ENCODE assay signal across 10 cellular contexts in the genomic region with DNA sequence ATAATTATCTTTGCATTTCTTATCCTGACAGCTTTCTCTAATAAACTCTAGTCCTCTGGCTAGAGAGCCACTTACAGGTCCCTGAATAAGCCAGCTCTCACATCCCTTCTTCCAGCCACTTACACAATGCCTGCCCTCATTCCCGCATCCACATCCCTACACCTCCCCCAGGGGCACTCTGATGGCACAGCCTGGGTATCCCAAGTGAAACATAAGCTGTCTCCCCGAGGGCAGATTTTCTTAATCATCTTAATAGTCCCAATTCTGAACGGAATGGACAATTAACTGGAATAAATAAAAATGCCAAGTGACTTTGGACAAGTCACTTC. TPM values are rescaled to one million over a fixed set of nuclear protein-coding genes. Genes with fewer than 3 reads are reported as not detected.
A peak's percentile ranks its signal among the peaks of the same experiment; 100 is the strongest.
DNase-seq lines count a peak whose midpoint lies in the region; ATAC-seq and TF ChIP-seq lines count a peak whose summit lies in the region.
"Had no signal": no experiment of that assay in that cellular context is flagged by ENCODE, and none has a peak within 500 bp of the region (broad histone marks: within the 10 kb centered on the region; RNA-seq: fewer than 3 reads in every experiment).

No MANE protein-coding gene starts in this region.

- CTCF ChIA-PET in CD4-positive, alpha-beta memory T cell (lab: Charles Lee; ENCODE audit: partially characterized antibody): interaction anchor here (1.6 to 4.6 kb wide), 2 partner anchors 15 to 311 kb away, joined by 6 to 54 read pairs; a partner anchor contains a TSS
- CTCF ChIA-PET in RWPE1 (lab: Yijun Ruan, JAX): no interaction called here

- no peaks in the 10 kb centered on the region for H3K9me3 ChIP-seq in CD4-positive, alpha-beta memory T cell (ENCODE audit: control insufficient read depth in 1 of 2, low read length in 2 of 2)
- no peaks in the 10 kb centered on the region for H3K9me3 ChIP-seq in esophagus squamous epithelium
- no peaks in the 10 kb centered on the region for H3K9me3 ChIP-seq in psoas muscle

- POLR2A ChIA-PET in CD4-positive, alpha-beta memory T cell (lab: Charles Lee; ENCODE audit: partially characterized antibody): interaction anchor here (1.4 to 6.3 kb wide), 3 partner anchors 13 to 83 kb away, joined by 4 to 44 read pairs (median 31); a partner anchor contains a TSS
- POLR2A ChIA-PET in RWPE1 (lab: Yijun Ruan, JAX; ENCODE audit: low non-redundant PET): no interaction called here

- peaks cover 13 to 41% of the 10 kb centered on the region in 2 donors for H3K36me3 Mint-ChIP-seq in CD4-positive, alpha-beta memory T cell

- no peak for ATAC-seq in psoas muscle

- no peak overlapping the region for H3K27ac ChIP-seq in CD4-positive, alpha-beta memory T cell (ENCODE audit: low read depth, low read length)
- H3K27ac ChIP-seq in RWPE1 (peak overlapping the region; percentile 96), esophagus squamous epithelium (peak overlapping the region in 3 of 4 donors; percentile 95 to 96 (median 95)), psoas muscle (peak overlapping the region; percentile 82)
- H3K27ac ChIP-seq: HL-60 had no signal

- no peak for TF ChIP-seq CTCF in RWPE1 (conservative IDR thresholded peaks at IDR 0.05; ENCODE audit: low read depth)
- TF ChIP-seq CTCF in esophagus squamous epithelium (IDR thresholded peaks at IDR 0.05): no peak
- TF ChIP-seq CTCF in psoas muscle (IDR thresholded peaks at IDR 0.05): no peak

- peak overlapping the region in 4 of 8 donors; percentile 7 to 27 (median 22) for H3K4me3 Mint-ChIP-seq in CD4-positive, alpha-beta memory T cell

- peaks cover 14% of the 10 kb centered on the region for H3K36me3 ChIP-seq in CD4-positive, alpha-beta memory T cell (ENCODE audit: insufficient read depth, low read length)
- H3K36me3 ChIP-seq in esophagus squamous epithelium (peaks cover 5 to 62% (median 7%) of the 10 kb centered on the region in 3 donors), psoas muscle (ENCODE audit: insufficient read depth in 1 of 2, low read depth in 1 of 2) (peaks cover 0 to 29% of the 10 kb centered on the region in 2 donors)

- H3K4me1 Mint-ChIP-seq in CD4-positive, alpha-beta memory T cell: peaks cover 33 to 74% (median 56%) of the 10 kb centered on the region in 4 donors

- H3K27me3 Mint-ChIP-seq in CD4-positive, alpha-beta memory T cell: no peaks in the 10 kb centered on the region

- DNase-seq in CD4-positive, alpha-beta memory T cell: no peak
- no peak for DNase-seq in RWPE1 (ENCODE audit: low spot score)
- no peak for DNase-seq in esophagus squamous epithelium (lab: John Stamatoyannopoulos, UW)
- no peak for DNase-seq in psoas muscle
- no peak for DNase-seq in NCI-H2107 (lab: John Stamatoyannopoulos, UW)
- no peak for DNase-seq in LoVo (ENCODE audit: low spot score)
- no peak for DNase-seq in NCI-H2171 treated with DMSO at 0.1 percent for 48 hours (lab: John Stamatoyannopoulos, UW)
- no peak for DNase-seq in NCI-H1417 (lab: John Stamatoyannopoulos, UW)
- DNase-seq: stimulated activated CD4-positive, alpha-beta T cell treated with anti-CD3 and anti-CD28 coated beads, Interleukin-2, amount 100 ng/mL, for 24 hours had no signal

- H3K27me3 ChIP-seq in CD4-positive, alpha-beta memory T cell (ENCODE audit: insufficient read depth, low read length): no peaks in the 10 kb centered on the region
- H3K27me3 ChIP-seq in esophagus squamous epithelium: no peaks in the 10 kb centered on the region
- no peaks in the 10 kb centered on the region for H3K27me3 ChIP-seq in psoas muscle (ENCODE audit: insufficient read depth in 3 of 3, low read length in 2 of 3)

- peaks cover 60% of the 10 kb centered on the region for H3K4me1 ChIP-seq in CD4-positive, alpha-beta memory T cell (ENCODE audit: insufficient read depth, low read length)
- H3K4me1 ChIP-seq in esophagus squamous epithelium: peaks cover 40 to 86% (median 60%) of the 10 kb centered on the region in 3 donors
- peaks cover 53% of the 10 kb centered on the region for H3K4me1 ChIP-seq in psoas muscle

- no peak for TF ChIP-seq POLR2A in esophagus squamous epithelium (IDR thresholded peaks at IDR 0.05)

- intact Hi-C loops in CD4-positive, alpha-beta memory T cell (cut with micrococcal nuclease): no loop called here
- intact Hi-C loops in esophagus squamous epithelium (cut with DNase I) (loop anchor here (10.0 kb wide), 1 partner anchor 197 kb away; a partner anchor contains a TSS), psoas muscle (cut with DNase I) (no loop called here)

- H3K4me3 ChIP-seq in CD4-positive, alpha-beta memory T cell (ENCODE audit: low read length in 2 of 2): no peak overlapping the region
- H3K4me3 ChIP-seq in esophagus squamous epithelium (no peak overlapping the region), psoas muscle (peak overlapping the region; percentile 34)

- H3K27ac Mint-ChIP-seq in CD4-positive, alpha-beta memory T cell: peak overlapping the region; percentile 10 to 92 (median 83)

- WGBS in esophagus squamous epithelium, 2 donors: 40 to 51% methylated on average over 3 of the region's 3 CpGs
- WGBS in psoas muscle, 3 donors: 52 to 66% (median 63%) methylated on average over 3 of the region's 3 CpGs

- no peaks in the 10 kb centered on the region for H3K9me3 Mint-ChIP-seq in CD4-positive, alpha-beta memory T cell

RNA-seq across cellular contexts. Expression of a gene that starts 4.9 kb away (rescaled TPM):
- 1 to 10 TPM; 6.1 to 6.7 TPM for total RNA-seq in CD4-positive, alpha-beta memory T cell
- 10 to 100 TPM; 18.2 to 26.4 TPM for polyA plus RNA-seq in CD4-positive, alpha-beta memory T cell
- total RNA-seq in esophagus squamous epithelium (100 to 1,000 TPM in 2 of 4 donors, 10 to 100 TPM in 2; 49.9 to 108 (median 78.0) TPM), psoas muscle (10 to 100 TPM; 43.5 to 88.3 (median 75.5) TPM)
- 10 to 100 TPM; 39.1 to 89.7 (median 76.9) TPM for polyA plus RNA-seq in psoas muscle

RNA-seq across cellular contexts. Expression of a gene that starts 13.1 kb away (rescaled TPM):
- total RNA-seq in CD4-positive, alpha-beta memory T cell: under 1 TPM in 1 of 2 experiments, not detected in 1; 0.76 TPM
- under 1 TPM in 1 of 2 donors, not detected in 1; 0.13 TPM for polyA plus RNA-seq in CD4-positive, alpha-beta memory T cell
- total RNA-seq in esophagus squamous epithelium (1 to 10 TPM; 2.2 to 4.8 (median 2.9) TPM), psoas muscle (1 to 10 TPM; 4.1 to 7.2 (median 6.1) TPM)
- polyA plus RNA-seq in psoas muscle: 1 to 10 TPM; 4.1 to 8.8 (median 6.0) TPM

RNA-seq across cellular contexts. Expression of a gene that starts 27.6 kb away (rescaled TPM):
- total RNA-seq in CD4-positive, alpha-beta memory T cell: 10 to 100 TPM; 90.6 to 96.1 TPM
- 10 to 100 TPM; 21.8 to 43.6 TPM for polyA plus RNA-seq in CD4-positive, alpha-beta memory T cell
- total RNA-seq in esophagus squamous epithelium (10 to 100 TPM; 16.5 to 34.2 (median 28.9) TPM), psoas muscle (10 to 100 TPM in 2 of 4 donors, 1 to 10 TPM in 2; 5.3 to 10.6 (median 8.3) TPM)
- 1 to 10 TPM; 4.8 to 6.4 (median 6.4) TPM for polyA plus RNA-seq in psoas muscle

Comparison
In these comparisons a context has a peak if more than half of its experiments do, and no peak if none do; other contexts are left out.
1. RNA of a gene that starts 4.9 kb away (total RNA-seq): 49.9 to 108 TPM in esophagus squamous epithelium and 43.5 to 88.3 TPM in psoas muscle; 6.1 to 6.7 TPM in CD4-positive, alpha-beta memory T cell; every median in the first group is over 4 times any median in the second.